ENCODE assay signal across 9 cellular contexts in the genomic region with DNA sequence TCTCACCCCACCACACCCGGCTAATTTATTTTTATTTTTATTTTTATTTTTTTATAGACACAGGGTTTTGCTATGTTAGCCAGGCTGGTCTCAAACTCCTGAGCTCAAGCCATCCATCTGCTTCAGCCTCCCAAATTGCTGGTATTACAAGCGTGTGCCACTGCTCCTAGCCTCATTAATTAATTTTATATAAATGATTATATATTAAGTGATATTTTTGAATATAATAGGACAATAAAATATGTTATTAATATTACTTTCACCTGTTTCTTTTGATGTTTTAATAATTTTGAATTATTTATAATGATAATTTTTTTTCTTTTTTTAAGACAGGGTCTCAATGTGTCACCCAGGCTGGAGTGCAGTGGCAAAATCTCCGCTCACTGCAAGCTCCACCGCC. TPM values are rescaled to one million over a fixed set of nuclear protein-coding genes. Genes with fewer than 3 reads are reported as not detected.
"Had no signal": no experiment of that assay in that cellular context is flagged by ENCODE, and none has a peak within 500 bp of the region (broad histone marks: within the 10 kb centered on the region; RNA-seq: fewer than 3 reads in every experiment).

No MANE protein-coding gene starts in this region.

- ATAC-seq: HepG2 had no signal

- FAIRE-seq: HepG2, HTR-8/SVneo had no signal

- DNase-seq: IMR-90, KBM-7, KG1 had no signal

- H3K36me3 Mint-ChIP-seq: IgD-negative memory B cell had no signal

- H3K4me1 Mint-ChIP-seq: IgD-negative memory B cell had no signal

- H3K27ac Mint-ChIP-seq: IgD-negative memory B cell had no signal

- H3K27ac ChIP-seq: HL-60 had no signal

- H3K4me3 Mint-ChIP-seq: IgD-negative memory B cell had no signal

RNA-seq across cellular contexts. Expression of gene SEC14L4, which starts 2.2 kb away (rescaled TPM):
- total RNA-seq: HepG2, HT1080, IMR-90 had no signal
- polyA plus RNA-seq: IgD-negative memory B cell, IMR-90 had no signal

RNA-seq across cellular contexts. Expression of gene SEC14L3, which starts 35.9 kb away (rescaled TPM):
- total RNA-seq: HepG2, HT-29, HT1080, IMR-90 had no signal
- polyA plus RNA-seq: HepG2, IgD-negative memory B cell, IMR-90 had no signal

RNA-seq across cellular contexts. Expression of gene SEC14L6, which starts 38.9 kb away (rescaled TPM):
- total RNA-seq: HT-29, HT1080, IMR-90 had no signal
- polyA plus RNA-seq: IgD-negative memory B cell had no signal
